Comparison of ENCODE assay signal across 22 cellular contexts in genomic region chr6:53840027-53840426, GRCh38. TPM values are rescaled to one million over a fixed set of nuclear protein-coding genes. Genes with fewer than 3 reads are reported as not detected.
DNase-seq lines count a peak whose midpoint lies in the region; ATAC-seq and TF ChIP-seq lines count a peak whose summit lies in the region.
"Had no signal": no experiment of that assay in that cellular context is flagged by ENCODE, and none has a peak within 500 bp of the region (broad histone marks: within the 10 kb centered on the region; RNA-seq: fewer than 3 reads in every experiment).

No MANE protein-coding gene starts in this region.

- TF ChIP-seq CTCF in Caco-2 (IDR thresholded peaks at IDR 0.05; ENCODE audit: insufficient read depth in 1 of 2, low read depth in 1 of 2, low read length in 1 of 2, severe bottlenecking in 1 of 2, unreplicated experiment in 1 of 2), result no peak
- TF ChIP-seq CTCF in WTC11 (IDR thresholded peaks at IDR 0.05), result no peak
- no peak for TF ChIP-seq CTCF in neural cell (IDR thresholded peaks at IDR 0.05; ENCODE audit: poor library complexity, severe bottlenecking)

- no peak overlapping the region for H3K9ac ChIP-seq in neural cell (ENCODE audit: low read length)
- H3K9ac ChIP-seq: BLaER1 treated with 17β-estradiol and CSF1 and Interleukin-3, amounts not matched to agents 10 nM and 100 nM; GM23248 had no signal

- ATAC-seq in WTC11, result no peak
- no peak for ATAC-seq in HG02981 (IDR thresholded peaks at IDR 0.05; ENCODE audit: unreplicated experiment)
- no peak for ATAC-seq in HG03135 (IDR thresholded peaks at IDR 0.05; ENCODE audit: unreplicated experiment)
- ATAC-seq: A549 had no signal

- peak overlapping the region; percentile 20 for H3K27ac Mint-ChIP-seq in Caco-2 (ENCODE audit: unreplicated experiment)
- H3K27ac Mint-ChIP-seq in WTC11, result peak overlapping the region; percentile 6; the same call in 1 of the 2 replicates
- H3K27ac Mint-ChIP-seq: CD14-positive monocyte; CD4-positive, alpha-beta T cell; CD8-positive, alpha-beta memory T cell had no signal

- CTCF ChIA-PET in Caco-2 (lab: Charles Lee), result no interaction called here
- CTCF ChIA-PET in WTC11 (lab: Charles Lee), result no interaction called here

- DNase-seq in Caco-2 (no peak), WTC11 (ENCODE audit: low spot score) (no peak), UCSD-AML1 (lab: John Stamatoyannopoulos, UW; ENCODE audit: unreplicated experiment) (no peak)
- DNase-seq: 8988T; ACHN; AML-193; BE2C; Calu3; CD4-positive, alpha-beta T cell; CD8-positive, alpha-beta memory T cell; DMS53; DMS79 treated with DMSO at 0.1 percent for 48 hours; GF-D8; GM23248; H7; HCEC 1CT had no signal

- TF ChIP-seq EP300 in neural cell (conservative IDR thresholded peaks at IDR 0.05; ENCODE audit: poor library complexity, severe bottlenecking), result no peak

- no peaks in the 10 kb centered on the region for H3K9me2 ChIP-seq in neural cell (ENCODE audit: insufficient read depth, low read length)

- TF ChIP-seq RAD21 in neural cell (conservative IDR thresholded peaks at IDR 0.05), result no peak

- H3K27ac ChIP-seq in neural cell (ENCODE audit: low read length), result peak overlapping the region; percentile 90
- H3K27ac ChIP-seq: A549; BLaER1 treated with 17β-estradiol and CSF1 and Interleukin-3, amounts not matched to agents 10 nM and 100 nM; GM23248 had no signal

- H3K27me3 ChIP-seq in Caco-2 (replicated peaks; ENCODE audit: control insufficient read depth, insufficient read depth, low read length) (no peaks in the 10 kb centered on the region), neural cell (ENCODE audit: insufficient read depth, low read depth, low read length) (no peaks in the 10 kb centered on the region)
- H3K27me3 ChIP-seq: BE2C; BLaER1 treated with 17β-estradiol and CSF1 and Interleukin-3, amounts not matched to agents 10 nM and 100 nM had no signal

- H3K79me2 ChIP-seq in neural cell (replicated peaks; ENCODE audit: insufficient read depth, low read length), result peaks cover 23% of the 10 kb centered on the region

- H3K9me3 Mint-ChIP-seq in Caco-2 (ENCODE audit: unreplicated experiment), result peaks cover 16% of the 10 kb centered on the region
- H3K9me3 Mint-ChIP-seq in WTC11, result peaks cover 11% of the 10 kb centered on the region
- H3K9me3 Mint-ChIP-seq: CD4-positive, alpha-beta T cell had no signal

- BruUV-seq in Caco-2 (replicated peaks; lab: Mats Ljungman, UMichigan), result no TSS peak

- H3K9me3 ChIP-seq in Caco-2 (peaks cover 4% of the 10 kb centered on the region), neural cell (ENCODE audit: low read length) (no peaks in the 10 kb centered on the region)
- H3K9me3 ChIP-seq: BE2C had no signal

- H3K36me3 ChIP-seq in Caco-2 (ENCODE audit: control insufficient read depth, insufficient read depth, low read length), result no peaks in the 10 kb centered on the region
- H3K36me3 ChIP-seq in neural cell (ENCODE audit: insufficient read depth, low read length), result no peaks in the 10 kb centered on the region
- H3K36me3 ChIP-seq: BE2C had no signal

- intact Hi-C loops in Caco-2 (cut with micrococcal nuclease; ENCODE audit: unreplicated experiment), result no loop called here

- H4K20me1 ChIP-seq in neural cell (ENCODE audit: insufficient read depth), result no peaks in the 10 kb centered on the region
- H4K20me1 ChIP-seq: BLaER1 treated with 17β-estradiol and CSF1 and Interleukin-3, amounts not matched to agents 10 nM and 100 nM had no signal

- H2AFZ ChIP-seq in neural cell (ENCODE audit: low read depth, low read length), result no peak overlapping the region
- H2AFZ ChIP-seq: GM23248 had no signal

- H3K4me3 Mint-ChIP-seq in Caco-2 (ENCODE audit: unreplicated experiment) (peak overlapping the region; percentile 34), WTC11 (no peak overlapping the region)
- H3K4me3 Mint-ChIP-seq: CD14-positive monocyte; CD4-positive, alpha-beta T cell; CD8-positive, alpha-beta memory T cell had no signal

- H3K27me3 Mint-ChIP-seq in Caco-2 (ENCODE audit: insufficient read depth, unreplicated experiment) (no peaks in the 10 kb centered on the region), WTC11 (ENCODE audit: low read depth) (no peaks in the 10 kb centered on the region; the same call in 1 of the 2 replicates)
- H3K27me3 Mint-ChIP-seq: CD4-positive, alpha-beta T cell had no signal

- peaks cover 29% of the 10 kb centered on the region for H3K36me3 Mint-ChIP-seq in Caco-2 (ENCODE audit: insufficient read depth, unreplicated experiment)
- peaks cover 8% of the 10 kb centered on the region; the same call in 1 of the 2 replicates for H3K36me3 Mint-ChIP-seq in WTC11

- no peak overlapping the region for H3K4me2 ChIP-seq in neural cell (ENCODE audit: low read length)
- H3K4me2 ChIP-seq: A549; BLaER1 treated with 17β-estradiol and CSF1 and Interleukin-3, amounts not matched to agents 10 nM and 100 nM had no signal

- POLR2A ChIA-PET in Caco-2 (lab: Charles Lee) (no interaction called here), WTC11 (lab: Charles Lee) (no interaction called here)

- no peaks in the 10 kb centered on the region for H3F3A ChIP-seq in neural cell (ENCODE audit: insufficient read depth, low read length, poor library complexity, severe bottlenecking)

- H3K4me3 ChIP-seq in Caco-2 (ENCODE audit: low read depth, low read length) (no peak overlapping the region), neural cell (ENCODE audit: low read length) (no peak overlapping the region)
- H3K4me3 ChIP-seq: A549, GM23248 had no signal

- H3K4me1 ChIP-seq in Caco-2, result peaks cover 5% of the 10 kb centered on the region
- H3K4me1 ChIP-seq: A549, BE2C had no signal

- peaks cover 11% of the 10 kb centered on the region for H3K4me1 Mint-ChIP-seq in Caco-2 (ENCODE audit: low read depth, unreplicated experiment)
- peaks cover 36% of the 10 kb centered on the region for H3K4me1 Mint-ChIP-seq in WTC11
- H3K4me1 Mint-ChIP-seq: CD14-positive monocyte; CD8-positive, alpha-beta memory T cell had no signal

TF ChIP-seq in WTC11, 78 proteins besides CTCF, POLR2A, EP300 and RAD21 (continues in another document):
- TF ChIP-seq USF1 (CRISPR knock-in tag; IDR thresholded peaks at IDR 0.05) (no peak), JAZF1 (CRISPR knock-in tag; IDR thresholded peaks at IDR 0.05) (no peak), ELF4 (CRISPR knock-in tag; IDR thresholded peaks at IDR 0.05; ENCODE audit: low read depth) (no peak), ATF1 (CRISPR knock-in tag; IDR thresholded peaks at IDR 0.05) (no peak), FOXP4 (CRISPR knock-in tag; IDR thresholded peaks at IDR 0.05) (no peak), CREB1 (CRISPR knock-in tag; IDR thresholded peaks at IDR 0.05) (no peak), NFE2L1 (CRISPR knock-in tag; IDR thresholded peaks at IDR 0.05) (no peak)

TF ChIP-seq in neural cell, 6 proteins besides CTCF, POLR2A, EP300 and RAD21:
- TF ChIP-seq REST (IDR thresholded peaks at IDR 0.05; ENCODE audit: borderline replicate concordance) (no peak), SMC3 (conservative IDR thresholded peaks at IDR 0.05; ENCODE audit: poor library complexity) (no peak), MXI1 (conservative IDR thresholded peaks at IDR 0.05; ENCODE audit: poor library complexity, severe bottlenecking) (no peak), TAF1 (IDR thresholded peaks at IDR 0.05; ENCODE audit: low read depth) (no peak), EZH2 (IDR thresholded peaks at IDR 0.05; ENCODE audit: borderline replicate concordance, insufficient read depth, low read length, poor library complexity, severe bottlenecking) (no peak), POLR2AphosphoS5 (IDR thresholded peaks at IDR 0.05) (no peak)

RNA-seq across cellular contexts. Expression of gene LRRC1, which starts 45.2 kb away (rescaled TPM):
- 60.8 and 66.1 TPM in 2 replicates for total RNA-seq in Caco-2 (2022)
- total RNA-seq in WTC11 (2021), result 12.6 to 13.2 TPM (median 12.7 TPM) in 3 replicates
- polyA plus RNA-seq in neural cell, result 19.4 and 21.2 TPM in 2 replicates
- 25.6 and 29.9 TPM in 2 replicates for polyA minus RNA-seq in neural cell
